Comparison of ENCODE assay signal across 8 cellular contexts in genomic region chr13:27621366-27622101, GRCh38. TPM values are rescaled to one million over a fixed set of nuclear protein-coding genes. Genes with fewer than 3 reads are reported as not detected.
DNase-seq lines count a peak whose midpoint lies in the region; ATAC-seq, FAIRE-seq and TF ChIP-seq lines count a peak whose summit lies in the region.

Gene POLR1D (plus strand): TSS chr13:27621892. CDS start chr13:27621984, 92 bp downstream.

- POLR2A ChIA-PET in A549 (lab: Yijun Ruan, JAX): interaction anchor here (0.8 to 1.3 kb wide), 5 partner anchors 10 to 333 kb away, joined by 3 to 5 read pairs (median 3); no protein-coding TSS in a partner anchor

- TF ChIP-seq EP300 in A549 (IDR thresholded peaks at IDR 0.05): no peak

- TF ChIP-seq RAD21 in A549 (conservative IDR thresholded peaks at IDR 0.05 in 1 of 2, IDR thresholded peaks at IDR 0.05 in 1 of 2): no peak

- H3K4me2 ChIP-seq in A549: peak within 1 kb of the TSS; percentile 94

- WGBS in A549 (ENCODE audit: missing lambda C conversion rate): 3% methylated on average over 11 of the region's 71 CpGs

- H3K4me1 ChIP-seq in A549: peaks cover 20% of the 10 kb centered on the region

- TF ChIP-seq POLR2A in A549 (IDR thresholded peaks at IDR 0.05; ENCODE audit: low read length): peak; percentile 81

- no peak for FAIRE-seq in A549 (lab: Jason Lieb, UNC)

- DNase-seq in A549 (ENCODE audit: low read depth in 1 of 2, low spot score in 1 of 2): peak; percentile 38 to 76
- peak; percentile 81 for DNase-seq in NCI-H2227 (lab: John Stamatoyannopoulos, UW; ENCODE audit: unreplicated experiment)
- peak; percentile 59 to 82 (median 72) for DNase-seq in activated CD4-positive, CD25-positive, alpha-beta regulatory T cell (lab: John Stamatoyannopoulos, UW)
- DNase-seq in caudate nucleus (lab: John Stamatoyannopoulos, UW): peak in 60 of 61 donors; percentile 3 to 86 (median 64)
- DNase-seq in inferior parietal cortex (ENCODE audit: extremely low spot score): peak; percentile 76
- peak; percentile 59 to 64 for DNase-seq in stimulated activated CD4-positive, alpha-beta T cell treated with anti-CD3 and anti-CD28 coated beads, Interleukin-12 subunit alpha, Interleukin-12 subunit beta, amount 100 ng/mL, for 24 hours (ENCODE audit: low read depth in 2 of 2)

- ATAC-seq in A549 (peak; percentile 75 to 82), GM18858 (IDR thresholded peaks at IDR 0.05; ENCODE audit: unreplicated experiment) (peak; percentile 62), HG03064 (IDR thresholded peaks at IDR 0.05; ENCODE audit: low read depth, unreplicated experiment) (peak; percentile 54)

- no peak for TF ChIP-seq CTCF in A549 (IDR thresholded peaks at IDR 0.05)

- H3K9me3 ChIP-seq in A549: no peaks in the 10 kb centered on the region

- CTCF ChIA-PET in A549 (lab: Yijun Ruan, JAX): interaction anchor here (0.9 to 3.4 kb wide), 5 partner anchors 22 to 205 kb away, joined by 3 to 13 read pairs (median 6); no protein-coding TSS in a partner anchor

- peak within 1 kb of the TSS; percentile 84 to 97 for H3K27ac ChIP-seq in A549
- H3K27ac ChIP-seq in caudate nucleus (ENCODE audit: low read depth, low read length): peak within 1 kb of the TSS; percentile 88

- peak within 1 kb of the TSS; percentile 83 for H3K4me3 ChIP-seq in A549

TF ChIP-seq in A549, 52 proteins besides CTCF, POLR2A, EP300 and RAD21:
- TF ChIP-seq FOSL2 (IDR thresholded peaks at IDR 0.05) (no peak), FOSL2 (CRISPR knock-in tag; IDR thresholded peaks at IDR 0.05) (peak; percentile 80), CBX8 (IDR thresholded peaks at IDR 0.05) (no peak), JUN (IDR thresholded peaks at IDR 0.05) (peak; percentile 48 to 73; a peak in 3 of 5 replicates), HOXB13 (CRISPR knock-in tag; IDR thresholded peaks at IDR 0.05; ENCODE audit: low read depth) (no peak), FOXS1 (CRISPR knock-in tag; IDR thresholded peaks at IDR 0.05) (no peak), BHLHE40 (IDR thresholded peaks at IDR 0.05; ENCODE audit: low read depth, low read length) (peak; percentile 47; the same call in 1 of the 2 replicates), MAX (IDR thresholded peaks at IDR 0.05) (peak; percentile 64), NR3C1 (IDR thresholded peaks at IDR 0.05) (no peak), MYC (IDR thresholded peaks at IDR 0.05; ENCODE audit: borderline replicate concordance, low read length) (0 out of 2 replicates have a peak, but pooled peaks have one; percentile 24), PHF8 (IDR thresholded peaks at IDR 0.05; ENCODE audit: borderline replicate concordance, low read depth) (peak; percentile 11; the same call in 1 of the 2 replicates), EHF (CRISPR knock-in tag; IDR thresholded peaks at IDR 0.05) (no peak), TFCP2L1 (CRISPR knock-in tag; IDR thresholded peaks at IDR 0.05) (no peak), KDM1A (IDR thresholded peaks at IDR 0.05; ENCODE audit: low read depth) (no peak), NPAS2 (CRISPR knock-in tag; IDR thresholded peaks at IDR 0.05; ENCODE audit: borderline replicate concordance) (0 out of 2 replicates have a peak, but pooled peaks have one; percentile 20), TP53 (CRISPR knock-in tag; IDR thresholded peaks at IDR 0.05) (no peak), ZNF302 (CRISPR knock-in tag; IDR thresholded peaks at IDR 0.05) (no peak), RCOR1 (IDR thresholded peaks at IDR 0.05; ENCODE audit: low read depth, low read length) (no peak)
- TF ChIP-seq, protein P1, sequence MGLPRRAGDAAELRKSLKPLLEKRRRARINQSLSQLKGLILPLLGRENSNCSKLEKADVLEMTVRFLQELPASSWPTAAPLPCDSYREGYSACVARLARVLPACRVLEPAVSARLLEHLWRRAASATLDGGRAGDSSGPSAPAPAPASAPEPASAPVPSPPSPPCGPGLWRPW (IDR thresholded peaks at IDR 0.05): no peak
- TF ChIP-seq, protein P2, sequence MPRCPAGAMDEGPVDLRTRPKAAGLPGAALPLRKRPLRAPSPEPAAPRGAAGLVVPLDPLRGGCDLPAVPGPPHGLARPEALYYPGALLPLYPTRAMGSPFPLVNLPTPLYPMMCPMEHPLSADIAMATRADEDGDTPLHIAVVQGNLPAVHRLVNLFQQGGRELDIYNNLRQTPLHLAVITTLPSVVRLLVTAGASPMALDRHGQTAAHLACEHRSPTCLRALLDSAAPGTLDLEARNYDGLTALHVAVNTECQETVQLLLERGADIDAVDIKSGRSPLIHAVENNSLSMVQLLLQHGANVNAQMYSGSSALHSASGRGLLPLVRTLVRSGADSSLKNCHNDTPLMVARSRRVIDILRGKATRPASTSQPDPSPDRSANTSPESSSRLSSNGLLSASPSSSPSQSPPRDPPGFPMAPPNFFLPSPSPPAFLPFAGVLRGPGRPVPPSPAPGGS (IDR thresholded peaks at IDR 0.05): 0 out of 3 replicates have a peak, but pooled peaks have one; percentile 7
- TF ChIP-seq, protein P3, sequence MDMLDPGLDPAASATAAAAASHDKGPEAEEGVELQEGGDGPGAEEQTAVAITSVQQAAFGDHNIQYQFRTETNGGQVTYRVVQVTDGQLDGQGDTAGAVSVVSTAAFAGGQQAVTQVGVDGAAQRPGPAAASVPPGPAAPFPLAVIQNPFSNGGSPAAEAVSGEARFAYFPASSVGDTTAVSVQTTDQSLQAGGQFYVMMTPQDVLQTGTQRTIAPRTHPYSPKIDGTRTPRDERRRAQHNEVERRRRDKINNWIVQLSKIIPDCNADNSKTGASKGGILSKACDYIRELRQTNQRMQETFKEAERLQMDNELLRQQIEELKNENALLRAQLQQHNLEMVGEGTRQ (IDR thresholded peaks at IDR 0.05): peak; percentile 53
- TF ChIP-seq, protein P4, sequence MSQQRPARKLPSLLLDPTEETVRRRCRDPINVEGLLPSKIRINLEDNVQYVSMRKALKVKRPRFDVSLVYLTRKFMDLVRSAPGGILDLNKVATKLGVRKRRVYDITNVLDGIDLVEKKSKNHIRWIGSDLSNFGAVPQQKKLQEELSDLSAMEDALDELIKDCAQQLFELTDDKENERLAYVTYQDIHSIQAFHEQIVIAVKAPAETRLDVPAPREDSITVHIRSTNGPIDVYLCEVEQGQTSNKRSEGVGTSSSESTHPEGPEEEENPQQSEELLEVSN (IDR thresholded peaks at IDR 0.05; ENCODE audit: borderline replicate concordance, low read depth): 0 out of 2 replicates have a peak, but pooled peaks have one; percentile 50

RNA-seq across cellular contexts. Expression of gene POLR1D, which starts in this region (rescaled TPM):
- polyA plus RNA-seq in A549 (2011; rRNA removed): 161 and 192 TPM in 2 replicates
- polyA plus RNA-seq in A549 (2012; cell fraction: cytosol; rRNA removed): 92.9 and 94.6 TPM in 2 replicates
- 34.2 and 50.6 TPM in 2 replicates for polyA plus RNA-seq in A549 (2012; cell fraction: nucleus; rRNA removed)
- 110 to 120 TPM (median 117 TPM) in 3 replicates for polyA plus RNA-seq in A549 (2017; fragmentation: RNase III; extraction: RNeasy Plus Mini Kit Qiagen cat#74134 plus additional on column Dnase treatment)
- polyA minus RNA-seq in A549 (2011; rRNA and poly(A)+ RNA removed): 30.3 and 31.6 TPM in 2 replicates

Comparison
In these comparisons a context has a peak if more than half of its experiments do, and no peak if none do; other contexts are left out.
1. Peak in every context shown above with its lines: DNase-seq, ATAC-seq, H3K4me3 ChIP-seq and H3K27ac ChIP-seq.